ENCODE assay signal across 21 cellular contexts in the genomic region with DNA sequence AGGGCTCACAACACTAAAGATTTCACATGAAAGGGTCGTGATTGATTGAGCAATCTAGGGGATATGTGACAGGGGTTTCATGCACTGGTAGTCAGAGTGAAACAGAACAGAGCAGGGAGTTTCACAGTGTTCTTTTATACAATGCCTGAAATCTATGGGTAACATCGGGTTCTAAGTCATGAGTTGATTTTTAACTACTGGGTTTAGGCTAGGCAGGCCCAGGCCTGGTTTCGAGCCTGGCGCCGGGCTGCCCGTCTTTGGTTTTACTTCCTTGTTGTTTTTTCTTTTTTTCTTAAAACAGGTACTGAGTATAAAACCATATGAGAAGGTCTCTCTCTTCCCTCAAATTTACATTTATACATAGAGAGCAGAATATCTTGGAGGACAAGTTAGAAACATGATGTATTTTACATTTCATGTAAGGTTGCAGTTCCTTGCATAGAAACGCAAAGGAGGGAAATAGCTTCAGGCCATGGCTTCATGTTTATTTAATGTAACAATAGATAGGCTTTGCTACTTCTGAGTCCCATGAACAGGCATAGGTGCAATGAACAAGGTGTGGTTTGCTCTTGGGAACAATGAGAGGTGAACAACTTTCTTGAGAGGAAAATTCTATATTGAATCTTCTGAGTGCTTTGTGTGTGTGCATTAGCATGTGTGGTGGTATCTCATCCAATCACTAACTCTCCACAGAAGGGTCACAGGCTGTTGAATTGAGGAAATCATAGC.
DNase-seq lines count a peak whose midpoint lies in the region; ATAC-seq, FAIRE-seq and TF ChIP-seq lines count a peak whose summit lies in the region.
"Had no signal": no experiment of that assay in that cellular context is flagged by ENCODE, and none has a peak within 500 bp of the region (broad histone marks: within the 10 kb centered on the region; RNA-seq: fewer than 3 reads in every experiment).

No MANE protein-coding gene starts in this region.

- no peak for DNase-seq in GM23338 (ENCODE audit: low spot score)
- DNase-seq in GM12878 (ENCODE audit: low read depth, low spot score), result no peak
- DNase-seq in left colon, result no peak
- DNase-seq in renal cortical epithelial cell (ENCODE audit: low read depth), result peak; percentile 2
- no peak for DNase-seq in dermis blood vessel endothelial cell
- no peak for DNase-seq in NCI-H2171 (lab: John Stamatoyannopoulos, UW)
- DNase-seq: BE2C; CD8-positive, alpha-beta T cell; COR-L47; DMS153; DMS79 treated with DMSO at 0.1 percent for 48 hours; EL; IMR-90; KBM-7 had no signal

- H3K36me3 ChIP-seq in GM23338 (ENCODE audit: insufficient read depth) (no peaks in the 10 kb centered on the region; the same call in 1 of the 2 replicates), GM12878 (ENCODE audit: control insufficient read depth in 2 of 2, insufficient read depth in 2 of 2, low read length in 1 of 2) (no peaks in the 10 kb centered on the region)
- H3K36me3 ChIP-seq: BE2C had no signal

- no peak for TF ChIP-seq CTCF in GM23338 (conservative IDR thresholded peaks at IDR 0.05; ENCODE audit: low read depth in 2 of 2)
- TF ChIP-seq CTCF in GM12878 (IDR thresholded peaks at IDR 0.05 in 2 of 3, conservative IDR thresholded peaks at IDR 0.05 in 1 of 3; ENCODE audit: control insufficient read depth in 2 of 3, extremely low read depth in 1 of 3, insufficient read depth in 1 of 3, low read depth in 3 of 3, low read length in 3 of 3), result no peak

- H3K4me1 Mint-ChIP-seq in GM23338, result peaks cover 28% of the 10 kb centered on the region
- H3K4me1 Mint-ChIP-seq: CD14-positive monocyte had no signal

- peaks cover 8% of the 10 kb centered on the region for H3K27me3 Mint-ChIP-seq in GM23338 (ENCODE audit: insufficient read depth, low read depth, poor library complexity)

- peaks cover 5% of the 10 kb centered on the region; the same call in 2 of the 3 replicates for H3K9me3 Mint-ChIP-seq in GM23338

- no peak for TF ChIP-seq RAD21 in GM12878 (IDR thresholded peaks at IDR 0.05; ENCODE audit: insufficient read depth, low read depth, low read length)

- POLR2A ChIA-PET in GM12878 (lab: Charles Lee), result interaction anchor here (0.7 kb wide), 1 partner anchor 245 kb away, joined by 3 read pairs; no protein-coding TSS in a partner anchor

- ATAC-seq in GM23338 (no peak), GM12878 (peak; percentile 79), left colon (peak; percentile 59), HG03095 (IDR thresholded peaks at IDR 0.05; ENCODE audit: unreplicated experiment) (no peak)
- ATAC-seq: A549; CD8-positive, alpha-beta T cell; HCT116 had no signal

- H3K27ac Mint-ChIP-seq in GM23338, result no peak overlapping the region
- H3K27ac Mint-ChIP-seq: CD14-positive monocyte; CD8-positive, alpha-beta T cell had no signal

- H3K27me3 ChIP-seq in GM23338 (ENCODE audit: insufficient read depth) (no peaks in the 10 kb centered on the region), GM12878 (replicated peaks in 1 of 2; ENCODE audit: control insufficient read depth in 2 of 2, insufficient read depth in 2 of 2, low read length in 1 of 2) (no peaks in the 10 kb centered on the region)
- H3K27me3 ChIP-seq: BE2C had no signal

- no peaks in the 10 kb centered on the region for H4K20me1 ChIP-seq in GM23338 (replicated peaks; ENCODE audit: insufficient read depth)
- H4K20me1 ChIP-seq in GM12878 (ENCODE audit: control insufficient read depth, insufficient read depth), result no peaks in the 10 kb centered on the region

- H3K9me3 ChIP-seq in GM12878 (replicated peaks; ENCODE audit: control insufficient read depth, insufficient read depth, low read length), result no peaks in the 10 kb centered on the region
- H3K9me3 ChIP-seq: A549, BE2C had no signal

- no TSS peak for BruUV-seq in GM12878 (replicated peaks; lab: Mats Ljungman, UMichigan)

- 27% methylated on average over 7 of the region's 7 CpGs for WGBS in GM12878 (ENCODE audit: insufficient coverage, insufficient replicate concordance, low lambda C conversion rate, missing lambda C conversion rate)

- H3K9ac ChIP-seq in GM12878 (ENCODE audit: control insufficient read depth, insufficient read depth, low read length), result no peak overlapping the region

- CTCF ChIA-PET in GM12878 (lab: Yijun Ruan, JAX), result interaction anchor here (1.0 kb wide), 1 partner anchor 179 kb away, joined by 3 read pairs; no protein-coding TSS in a partner anchor

- SMC1A ChIA-PET in GM12878 (lab: Charles Lee; ENCODE audit: uncharacterized antibody, unreplicated experiment), result interaction anchor here (0.9 kb wide), 1 partner anchor 11 kb away, joined by 3 read pairs; no protein-coding TSS in a partner anchor

- H3K36me3 Mint-ChIP-seq in GM23338 (ENCODE audit: low read depth), result peaks cover 4% of the 10 kb centered on the region
- H3K36me3 Mint-ChIP-seq: CD8-positive, alpha-beta T cell had no signal

- no peak for FAIRE-seq in GM12878 (lab: Jason Lieb, UNC)
- FAIRE-seq: A549, D721Med, G401.6, GM19239 had no signal

- H3K4me1 ChIP-seq in GM23338 (ENCODE audit: insufficient read depth) (peaks cover 11% of the 10 kb centered on the region), GM12878 (ENCODE audit: control insufficient read depth, insufficient read depth, low read length) (no peaks in the 10 kb centered on the region)
- H3K4me1 ChIP-seq: A549, BE2C had no signal

- RAD21 ChIA-PET in GM12878 (lab: Charles Lee; ENCODE audit: unreplicated experiment), result no interaction called here

- no peak overlapping the region for H3K4me3 Mint-ChIP-seq in GM23338
- H3K4me3 Mint-ChIP-seq: CD14-positive monocyte; CD8-positive, alpha-beta T cell had no signal

- H3K9me2 ChIP-seq in GM23338 (ENCODE audit: insufficient read depth), result 0 out of 2 replicates have a peak, but pooled peaks cover 11% of the 10 kb centered on the region

- intact Hi-C loops in GM12878 (cut with micrococcal nuclease; ENCODE audit: unreplicated experiment), result loop anchor here (10.0 kb wide), 1 partner anchor 176 kb away; no protein-coding TSS in a partner anchor
- intact Hi-C loops in left colon (cut with DNase I, micrococcal nuclease), result no loop called here

- no peak for TF ChIP-seq POLR2A in GM12878 (IDR thresholded peaks at IDR 0.05; ENCODE audit: low read depth, low read length)

- H3K79me2 ChIP-seq in GM23338 (replicated peaks; ENCODE audit: insufficient read depth), result no peaks in the 10 kb centered on the region
- H3K79me2 ChIP-seq in GM12878 (ENCODE audit: control insufficient read depth, insufficient read depth, low read length), result no peaks in the 10 kb centered on the region

- 0 out of 2 replicates have a peak overlapping the region, but pooled peaks have one; percentile 43 for H2AFZ ChIP-seq in GM23338
- no peak overlapping the region for H2AFZ ChIP-seq in GM12878 (ENCODE audit: control insufficient read depth, low read depth, low read length)

- no peak for TF ChIP-seq EP300 in GM12878 (IDR thresholded peaks at IDR 0.05; ENCODE audit: borderline replicate concordance in 1 of 2, control insufficient read depth in 1 of 2, low read depth in 2 of 2, low read length in 2 of 2)

- no peak overlapping the region for H3K4me3 ChIP-seq in GM23338
- no peak overlapping the region for H3K4me3 ChIP-seq in GM12878
- H3K4me3 ChIP-seq: A549 had no signal

- H3K27ac ChIP-seq in GM23338 (ENCODE audit: low read depth), result no peak overlapping the region
- H3K27ac ChIP-seq in GM12878 (ENCODE audit: control insufficient read depth, insufficient read depth), result no peak overlapping the region
- H3K27ac ChIP-seq: A549 had no signal

- in situ Hi-C loops in GM12878 (cut with MboI), result no loop called here

- H3F3A ChIP-seq in GM23338 (replicated peaks; ENCODE audit: low read depth), result no peaks in the 10 kb centered on the region

- H3K4me2 ChIP-seq in GM23338, result no peak overlapping the region
- no peak overlapping the region for H3K4me2 ChIP-seq in GM12878 (ENCODE audit: control insufficient read depth, insufficient read depth)
- H3K4me2 ChIP-seq: A549 had no signal

TF ChIP-seq in GM23338, 12 proteins besides CTCF, POLR2A, EP300 and RAD21 (continues in another document):
- TF ChIP-seq CREB1 (CRISPR knock-in tag; IDR thresholded peaks at IDR 0.05; ENCODE audit: low read depth) (no peak), ZNF114 (CRISPR knock-in tag; IDR thresholded peaks at IDR 0.05) (no peak), NANOG (IDR thresholded peaks at IDR 0.05; ENCODE audit: borderline replicate concordance) (no peak)

TF ChIP-seq in GM12878, 131 proteins besides CTCF, POLR2A, EP300 and RAD21:
- TF ChIP-seq, protein P1, sequence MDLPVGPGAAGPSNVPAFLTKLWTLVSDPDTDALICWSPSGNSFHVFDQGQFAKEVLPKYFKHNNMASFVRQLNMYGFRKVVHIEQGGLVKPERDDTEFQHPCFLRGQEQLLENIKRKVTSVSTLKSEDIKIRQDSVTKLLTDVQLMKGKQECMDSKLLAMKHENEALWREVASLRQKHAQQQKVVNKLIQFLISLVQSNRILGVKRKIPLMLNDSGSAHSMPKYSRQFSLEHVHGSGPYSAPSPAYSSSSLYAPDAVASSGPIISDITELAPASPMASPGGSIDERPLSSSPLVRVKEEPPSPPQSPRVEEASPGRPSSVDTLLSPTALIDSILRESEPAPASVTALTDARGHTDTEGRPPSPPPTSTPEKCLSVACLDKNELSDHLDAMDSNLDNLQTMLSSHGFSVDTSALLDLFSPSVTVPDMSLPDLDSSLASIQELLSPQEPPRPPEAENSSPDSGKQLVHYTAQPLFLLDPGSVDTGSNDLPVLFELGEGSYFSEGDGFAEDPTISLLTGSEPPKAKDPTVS (IDR thresholded peaks at IDR 0.05; ENCODE audit: low read depth, low read length), result no peak
- TF ChIP-seq, protein P2, sequence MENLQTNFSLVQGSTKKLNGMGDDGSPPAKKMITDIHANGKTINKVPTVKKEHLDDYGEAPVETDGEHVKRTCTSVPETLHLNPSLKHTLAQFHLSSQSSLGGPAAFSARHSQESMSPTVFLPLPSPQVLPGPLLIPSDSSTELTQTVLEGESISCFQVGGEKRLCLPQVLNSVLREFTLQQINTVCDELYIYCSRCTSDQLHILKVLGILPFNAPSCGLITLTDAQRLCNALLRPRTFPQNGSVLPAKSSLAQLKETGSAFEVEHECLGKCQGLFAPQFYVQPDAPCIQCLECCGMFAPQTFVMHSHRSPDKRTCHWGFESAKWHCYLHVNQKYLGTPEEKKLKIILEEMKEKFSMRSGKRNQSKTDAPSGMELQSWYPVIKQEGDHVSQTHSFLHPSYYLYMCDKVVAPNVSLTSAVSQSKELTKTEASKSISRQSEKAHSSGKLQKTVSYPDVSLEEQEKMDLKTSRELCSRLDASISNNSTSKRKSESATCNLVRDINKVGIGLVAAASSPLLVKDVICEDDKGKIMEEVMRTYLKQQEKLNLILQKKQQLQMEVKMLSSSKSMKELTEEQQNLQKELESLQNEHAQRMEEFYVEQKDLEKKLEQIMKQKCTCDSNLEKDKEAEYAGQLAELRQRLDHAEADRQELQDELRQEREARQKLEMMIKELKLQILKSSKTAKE (IDR thresholded peaks at IDR 0.05; ENCODE audit: low read depth, poor library complexity, severe bottlenecking), result no peak
- no peak for TF ChIP-seq PML (IDR thresholded peaks at IDR 0.05; ENCODE audit: low read length)

Comparison
In these comparisons a context has a peak if more than half of its experiments do, and no peak if none do; other contexts are left out.
1. ATAC-seq: peak in GM12878 (single experiment) and left colon (single experiment); none in GM23338 (single experiment) and HG03095 (single experiment).